11 cellular contexts compared by ENCODE assay signal in genomic region chr9:129981180-129981907, GRCh38.
DNase-seq lines count a peak whose midpoint lies in the region; ATAC-seq and TF ChIP-seq lines count a peak whose summit lies in the region.
"Had no signal": no experiment of that assay in that cellular context is flagged by ENCODE, and none has a peak within 500 bp of the region (broad histone marks: within the 10 kb centered on the region; RNA-seq: fewer than 3 reads in every experiment).

No MANE protein-coding gene starts in this region.

- H3K4me2 ChIP-seq in osteoblast (ENCODE audit: insufficient read depth, low read length) = no peak overlapping the region

- peaks cover 46% of the 10 kb centered on the region for H3K36me3 ChIP-seq in CD4-positive, CD25-positive, alpha-beta regulatory T cell (ENCODE audit: control insufficient read depth, insufficient read depth, low read length)
- H3K36me3 ChIP-seq in osteoblast (ENCODE audit: insufficient read depth, low read length) = peaks cover 3% of the 10 kb centered on the region

- ATAC-seq in CD4-positive, CD25-positive, alpha-beta regulatory T cell (ENCODE audit: low read depth in 2 of 2) = no peak
- ATAC-seq in omental fat pad (ENCODE audit: low FRiP score) (peak; percentile 26), HG03469 (IDR thresholded peaks at IDR 0.05; ENCODE audit: unreplicated experiment) (no peak)

- intact Hi-C loops in head of caudate nucleus (cut with DNase I) = no loop called here

- H3K27me3 ChIP-seq in CD4-positive, CD25-positive, alpha-beta regulatory T cell (ENCODE audit: control insufficient read depth, insufficient read depth, low read length) = no peaks in the 10 kb centered on the region
- no peaks in the 10 kb centered on the region for H3K27me3 ChIP-seq in osteoblast (ENCODE audit: insufficient read depth, low read length)
- H3K27me3 ChIP-seq: cardiac muscle cell had no signal

- peak overlapping the region; percentile 61 to 89 (median 81) for H3K27ac Mint-ChIP-seq in CD4-positive, CD25-positive, alpha-beta regulatory T cell
- peak overlapping the region; percentile 65 for H3K27ac Mint-ChIP-seq in activated naive CD8-positive, alpha-beta T cell

- H2AFZ ChIP-seq in osteoblast (ENCODE audit: low read length) = no peak overlapping the region

- H3K9me3 ChIP-seq in CD4-positive, CD25-positive, alpha-beta regulatory T cell (ENCODE audit: control insufficient read depth in 2 of 2, low read length in 2 of 2) = no peaks in the 10 kb centered on the region
- no peaks in the 10 kb centered on the region for H3K9me3 ChIP-seq in osteoblast (ENCODE audit: low read depth, low read length)

- H3K27me3 Mint-ChIP-seq in CD4-positive, CD25-positive, alpha-beta regulatory T cell = no peaks in the 10 kb centered on the region
- no peaks in the 10 kb centered on the region for H3K27me3 Mint-ChIP-seq in activated naive CD8-positive, alpha-beta T cell

- H3K4me1 Mint-ChIP-seq in CD4-positive, CD25-positive, alpha-beta regulatory T cell = peaks cover 24 to 70% (median 46%) of the 10 kb centered on the region in 4 donors
- H3K4me1 Mint-ChIP-seq in activated naive CD8-positive, alpha-beta T cell (ENCODE audit: low read depth) = peaks cover 57% of the 10 kb centered on the region

- no peak overlapping the region for H3K4me3 ChIP-seq in CD4-positive, CD25-positive, alpha-beta regulatory T cell (ENCODE audit: low read depth, low read length)
- no peak overlapping the region for H3K4me3 ChIP-seq in osteoblast (ENCODE audit: insufficient read depth, low read length)
- H3K4me3 ChIP-seq: cardiac muscle cell had no signal

- H3K9me3 Mint-ChIP-seq in CD4-positive, CD25-positive, alpha-beta regulatory T cell = no peaks in the 10 kb centered on the region
- H3K9me3 Mint-ChIP-seq in activated naive CD8-positive, alpha-beta T cell (ENCODE audit: low read depth) = no peaks in the 10 kb centered on the region

- DNase-seq in CD4-positive, CD25-positive, alpha-beta regulatory T cell = no peak
- DNase-seq in head of caudate nucleus = peak; percentile 23 to 90 (median 71)
- DNase-seq in omental fat pad (ENCODE audit: low spot score) = no peak
- DNase-seq in NCI-H2196 treated with DMSO at 0.1 percent for 48 hours (lab: John Stamatoyannopoulos, UW; ENCODE audit: unreplicated experiment) = no peak
- DNase-seq in dedifferentiated amniotic fluid mesenchymal stem cell (ENCODE audit: extremely low spot score) = no peak
- no peak for DNase-seq in osteoblast (ENCODE audit: insufficient read length, low spot score, missing footprints)
- DNase-seq: IMR-90, kidney had no signal

- no peak overlapping the region for H3K27ac ChIP-seq in CD4-positive, CD25-positive, alpha-beta regulatory T cell (ENCODE audit: insufficient read depth, low read length, poor library complexity, severe bottlenecking)
- H3K27ac ChIP-seq in osteoblast (ENCODE audit: low read depth, low read length) = no peak overlapping the region
- H3K27ac ChIP-seq: cardiac muscle cell had no signal

- H3K79me2 ChIP-seq in osteoblast (ENCODE audit: insufficient read depth, low read length) = peaks cover 13% of the 10 kb centered on the region

- peaks cover 30% of the 10 kb centered on the region for H3K36me3 Mint-ChIP-seq in CD4-positive, CD25-positive, alpha-beta regulatory T cell
- peaks cover 22% of the 10 kb centered on the region for H3K36me3 Mint-ChIP-seq in activated naive CD8-positive, alpha-beta T cell

- H3K4me3 Mint-ChIP-seq in CD4-positive, CD25-positive, alpha-beta regulatory T cell = peak overlapping the region in 1 of 4 donors; percentile 5
- no peak overlapping the region for H3K4me3 Mint-ChIP-seq in activated naive CD8-positive, alpha-beta T cell

- TF ChIP-seq CTCF in omental fat pad (IDR thresholded peaks at IDR 0.05) (no peak), osteoblast (IDR thresholded peaks at IDR 0.05; ENCODE audit: extremely low read depth, low read depth, low read length) (no peak)

- H3K4me1 ChIP-seq in CD4-positive, CD25-positive, alpha-beta regulatory T cell (ENCODE audit: control insufficient read depth, insufficient read depth, low read length, poor library complexity, severe bottlenecking) = peaks cover 30% of the 10 kb centered on the region
- peaks cover 4% of the 10 kb centered on the region for H3K4me1 ChIP-seq in osteoblast (ENCODE audit: insufficient read depth, low read length)

- no peaks in the 10 kb centered on the region for H4K20me1 ChIP-seq in osteoblast (ENCODE audit: insufficient read depth, low read length)

Comparison
In these comparisons a context has a peak if more than half of its experiments do, and no peak if none do; other contexts are left out.
1. DNase-seq: peak in head of caudate nucleus (42 of 42); none in CD4-positive, CD25-positive, alpha-beta regulatory T cell (0 of 3), omental fat pad (single experiment), NCI-H2196 treated with DMSO at 0.1 percent for 48 hours (single experiment), dedifferentiated amniotic fluid mesenchymal stem cell (single experiment) and osteoblast (single experiment).